In genomic region chr3:193982258-193982659, GRCh38 we compare ENCODE assay signal across 8 cellular contexts.
DNase-seq lines count a peak whose midpoint lies in the region; ATAC-seq and TF ChIP-seq lines count a peak whose summit lies in the region.
"Had no signal": no experiment of that assay in that cellular context is flagged by ENCODE, and none has a peak within 500 bp of the region (broad histone marks: within the 10 kb centered on the region; RNA-seq: fewer than 3 reads in every experiment).

No MANE protein-coding gene starts in this region.

- DNase-seq in NCI-H2029 treated with DMSO at 0.1 percent for 48 hours (lab: John Stamatoyannopoulos, UW): peak; percentile 86
- DNase-seq in epithelial cell of proximal tubule (ENCODE audit: low read depth): peak; percentile 37
- peak; percentile 68 for DNase-seq in lung (ENCODE audit: low spot score)
- DNase-seq in ureter (ENCODE audit: low spot score): peak; percentile 73
- DNase-seq in activated CD4-positive, alpha-beta T cell treated with anti-CD3 and anti-CD28 coated beads for 4 hours: no peak
- DNase-seq: SHP77 had no signal

- WGBS in lung, 2 donors: 41 to 74% methylated on average over 11 of the region's 11 CpGs

- H3K4me1 ChIP-seq in lung (ENCODE audit: control insufficient read depth in 2 of 2, insufficient read depth in 2 of 2, low read length in 2 of 2): peaks cover 4 to 19% of the 10 kb centered on the region in 2 donors

- ATAC-seq in lung (ENCODE audit: insufficient read depth, low FRiP score): peak; percentile 30
- no peak for ATAC-seq in SK-N-SH treated with all-trans-retinoic acid at 6 μM for 48 hours
- ATAC-seq in HG02798 (IDR thresholded peaks at IDR 0.05; ENCODE audit: poor library complexity, unreplicated experiment): no peak

- H3K36me3 ChIP-seq in lung (ENCODE audit: control insufficient read depth in 2 of 2, insufficient read depth in 2 of 2, low read length in 2 of 2): no peaks in the 10 kb centered on the region

- H3K4me3 ChIP-seq in epithelial cell of proximal tubule (ENCODE audit: low read depth, low read length) (no peak overlapping the region), lung (no peak overlapping the region)

- no peaks in the 10 kb centered on the region for H3K9me3 ChIP-seq in lung (ENCODE audit: control insufficient read depth in 2 of 2, insufficient read depth in 1 of 2, low read length in 1 of 2)

- no peaks in the 10 kb centered on the region for H3K27me3 ChIP-seq in lung (ENCODE audit: control insufficient read depth, insufficient read depth)

- no peak for TF ChIP-seq CTCF in epithelial cell of proximal tubule (conservative IDR thresholded peaks at IDR 0.05; ENCODE audit: low read depth, low read length)
- no peak for TF ChIP-seq CTCF in lung (IDR thresholded peaks at IDR 0.05; ENCODE audit: control extremely low read depth, extremely low read depth)

- no peak overlapping the region for H3K27ac ChIP-seq in lung (ENCODE audit: low read depth in 1 of 2, low read length in 1 of 2)

TF ChIP-seq in SK-N-SH treated with all-trans-retinoic acid at 6 μM for 48 hours, 23 proteins besides CTCF, POLR2A, EP300 and RAD21:
- TF ChIP-seq CSRNP3 (CRISPR knock-in tag; IDR thresholded peaks at IDR 0.05) (no peak), RARB (CRISPR knock-in tag; IDR thresholded peaks at IDR 0.05) (no peak), ZC3H10 (CRISPR knock-in tag; IDR thresholded peaks at IDR 0.05) (no peak), TCF4 (CRISPR knock-in tag; IDR thresholded peaks at IDR 0.05; ENCODE audit: borderline replicate concordance) (no peak), ESRRG (CRISPR knock-in tag; IDR thresholded peaks at IDR 0.05) (no peak), PATZ1 (CRISPR knock-in tag; IDR thresholded peaks at IDR 0.05; ENCODE audit: borderline replicate concordance) (no peak), ZFP30 (CRISPR knock-in tag; IDR thresholded peaks at IDR 0.05) (no peak), BACH2 (CRISPR knock-in tag; IDR thresholded peaks at IDR 0.05; ENCODE audit: borderline replicate concordance) (no peak), GLIS3 (CRISPR knock-in tag; IDR thresholded peaks at IDR 0.05) (no peak), ARNTL (CRISPR knock-in tag; IDR thresholded peaks at IDR 0.05; ENCODE audit: borderline replicate concordance, low read depth) (no peak), ZFP3 (CRISPR knock-in tag; IDR thresholded peaks at IDR 0.05) (no peak), PPARA (CRISPR knock-in tag; IDR thresholded peaks at IDR 0.05; ENCODE audit: borderline replicate concordance) (no peak), TSHZ2 (CRISPR knock-in tag; IDR thresholded peaks at IDR 0.05) (no peak), ZNF8 (CRISPR knock-in tag; IDR thresholded peaks at IDR 0.05) (no peak), POU6F1 (CRISPR knock-in tag; IDR thresholded peaks at IDR 0.05; ENCODE audit: borderline replicate concordance, low read depth) (no peak), TOX (CRISPR knock-in tag; IDR thresholded peaks at IDR 0.05; ENCODE audit: borderline replicate concordance) (no peak), ZNF565 (CRISPR knock-in tag; conservative IDR thresholded peaks at IDR 0.05; ENCODE audit: low read depth) (no peak), ZNF70 (CRISPR knock-in tag; IDR thresholded peaks at IDR 0.05) (no peak), SNAI2 (CRISPR knock-in tag; IDR thresholded peaks at IDR 0.05) (no peak)
TF ChIP-seq in SK-N-SH treated with all-trans-retinoic acid at 6 μM for 48 hours: peak in this region for 0.

Comparison
In these comparisons a context has a peak if more than half of its experiments do, and no peak if none do; other contexts are left out.
1. DNase-seq: peak in NCI-H2029 treated with DMSO at 0.1 percent for 48 hours (single experiment), epithelial cell of proximal tubule (single experiment), lung (single experiment) and ureter (single experiment); none in activated CD4-positive, alpha-beta T cell treated with anti-CD3 and anti-CD28 coated beads for 4 hours (0 of 2).